In the genomic region with DNA sequence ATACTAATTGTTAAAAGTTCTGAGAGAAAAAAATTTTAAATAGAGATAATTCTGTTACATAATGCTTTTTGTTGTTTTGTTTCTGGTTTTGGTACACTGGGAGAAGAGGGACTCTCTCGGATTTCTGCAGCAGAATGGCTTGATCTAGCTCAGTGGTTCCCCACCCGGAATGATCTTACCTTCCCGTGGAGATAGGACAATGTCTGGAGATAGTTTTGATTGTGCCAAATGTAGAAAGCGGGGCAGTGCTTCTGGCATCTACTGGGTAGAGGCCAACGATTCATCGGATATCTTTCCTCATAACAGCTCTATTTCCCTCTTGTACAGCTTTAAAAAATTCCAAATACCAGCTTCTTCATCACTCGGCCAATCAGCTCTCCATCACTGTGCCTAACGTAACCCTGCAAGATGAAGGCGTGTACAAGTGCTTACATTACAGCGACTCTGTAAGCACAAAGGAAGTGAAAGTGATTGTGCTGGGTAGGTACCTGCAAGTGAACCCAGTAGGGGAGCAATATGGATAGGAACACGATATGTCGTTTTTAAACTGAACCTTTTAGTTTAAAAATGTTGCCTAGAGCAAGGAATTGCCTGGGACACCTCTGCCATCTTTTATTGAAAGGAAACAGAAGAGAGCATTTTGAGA, we compare ENCODE assay signal across 10 cellular contexts. TPM values are rescaled to one million over a fixed set of nuclear protein-coding genes. Genes with fewer than 3 reads are reported as not detected.
DNase-seq lines count a peak whose midpoint lies in the region; ATAC-seq and TF ChIP-seq lines count a peak whose summit lies in the region.
"Had no signal": no experiment of that assay in that cellular context is flagged by ENCODE, and none has a peak within 500 bp of the region (broad histone marks: within the 10 kb centered on the region; RNA-seq: fewer than 3 reads in every experiment).

No MANE protein-coding gene starts in this region.

- no peaks in the 10 kb centered on the region for H3K9me3 Mint-ChIP-seq in activated CD4-positive, alpha-beta T cell treated with anti-CD3 and anti-CD28 coated beads, Interleukin-2, amount 10 ng/mL, durations not matched to agents 24 days and 14 days
- no peaks in the 10 kb centered on the region for H3K9me3 Mint-ChIP-seq in T-helper 2 cell treated with Interferon-gamma antibody and Interleukin-4, amounts not matched to agents 5 μg/mL and 100 μg/mL, for 36 hours

- H3K36me3 ChIP-seq in neural cell (ENCODE audit: insufficient read depth, low read length) (no peaks in the 10 kb centered on the region), BE2C (no peaks in the 10 kb centered on the region)

- H3K27me3 ChIP-seq in neural cell (ENCODE audit: insufficient read depth, low read depth, low read length) (no peaks in the 10 kb centered on the region), BE2C (peaks cover 8% of the 10 kb centered on the region; the same call in 1 of the 2 replicates)

- ATAC-seq in HG02852 (IDR thresholded peaks at IDR 0.05; ENCODE audit: unreplicated experiment) (peak; percentile 57), HG02981 (IDR thresholded peaks at IDR 0.05; ENCODE audit: unreplicated experiment) (no peak), HG02759 (IDR thresholded peaks at IDR 0.05; ENCODE audit: unreplicated experiment) (no peak)

- TF ChIP-seq EP300 in neural cell (conservative IDR thresholded peaks at IDR 0.05; ENCODE audit: poor library complexity, severe bottlenecking), result no peak

- no peak overlapping the region for H2AFZ ChIP-seq in neural cell (ENCODE audit: low read depth, low read length)

- DNase-seq in activated CD4-positive, alpha-beta T cell treated with anti-CD3 and anti-CD28 coated beads, Interleukin-2, amount 10 ng/mL, durations not matched to agents 24 days and 14 days, result peak; percentile 72
- DNase-seq in activated CD4-positive, alpha-beta T cell treated with anti-CD3 and anti-CD28 coated beads, Interleukin-2, amount 50 U/mL, for 4 hours, result no peak
- DNase-seq in T-helper 2 cell treated with Interferon-gamma antibody and Interleukin-4, amounts not matched to agents 5 μg/mL and 100 μg/mL, for 36 hours (ENCODE audit: low spot score), result no peak
- no peak for DNase-seq in BE2C

- H3K27ac ChIP-seq in neural cell (ENCODE audit: low read length), result peak overlapping the region; percentile 42

- H4K20me1 ChIP-seq in neural cell (ENCODE audit: insufficient read depth), result no peaks in the 10 kb centered on the region

- peak overlapping the region; percentile 57 for H3K4me3 Mint-ChIP-seq in activated CD4-positive, alpha-beta T cell treated with anti-CD3 and anti-CD28 coated beads, Interleukin-2, amount 10 ng/mL, durations not matched to agents 24 days and 14 days
- H3K4me3 Mint-ChIP-seq in T-helper 2 cell treated with Interferon-gamma antibody and Interleukin-4, amounts not matched to agents 5 μg/mL and 100 μg/mL, for 36 hours, result peak overlapping the region; percentile 53

- no peak for TF ChIP-seq RAD21 in neural cell (conservative IDR thresholded peaks at IDR 0.05)

- no peaks in the 10 kb centered on the region for H3K79me2 ChIP-seq in neural cell (replicated peaks; ENCODE audit: insufficient read depth, low read length)

- no peak overlapping the region for H3K9ac ChIP-seq in neural cell (ENCODE audit: low read length)

- no peaks in the 10 kb centered on the region for H3F3A ChIP-seq in neural cell (ENCODE audit: insufficient read depth, low read length, poor library complexity, severe bottlenecking)

- H3K9me2 ChIP-seq in neural cell (ENCODE audit: insufficient read depth, low read length), result no peaks in the 10 kb centered on the region

- peaks cover 2% of the 10 kb centered on the region for H3K27me3 Mint-ChIP-seq in activated CD4-positive, alpha-beta T cell treated with anti-CD3 and anti-CD28 coated beads, Interleukin-2, amount 10 ng/mL, durations not matched to agents 24 days and 14 days
- H3K27me3 Mint-ChIP-seq in T-helper 2 cell treated with Interferon-gamma antibody and Interleukin-4, amounts not matched to agents 5 μg/mL and 100 μg/mL, for 36 hours (ENCODE audit: low read depth), result no peaks in the 10 kb centered on the region

- no peak overlapping the region for H3K4me3 ChIP-seq in neural cell (ENCODE audit: low read length)
- H3K4me3 ChIP-seq in BE2C (ENCODE audit: low read depth, low read length), result no peak overlapping the region

- H3K4me2 ChIP-seq in neural cell (ENCODE audit: low read length), result no peak overlapping the region

- peaks cover 34% of the 10 kb centered on the region for H3K4me1 Mint-ChIP-seq in activated CD4-positive, alpha-beta T cell treated with anti-CD3 and anti-CD28 coated beads, Interleukin-2, amount 10 ng/mL, durations not matched to agents 24 days and 14 days
- H3K4me1 Mint-ChIP-seq in T-helper 2 cell treated with Interferon-gamma antibody and Interleukin-4, amounts not matched to agents 5 μg/mL and 100 μg/mL, for 36 hours (ENCODE audit: low read depth), result peaks cover 21% of the 10 kb centered on the region

- H3K27ac Mint-ChIP-seq in activated CD4-positive, alpha-beta T cell treated with anti-CD3 and anti-CD28 coated beads, Interleukin-2, amount 10 ng/mL, durations not matched to agents 24 days and 14 days, result peak overlapping the region; percentile 42
- H3K27ac Mint-ChIP-seq in T-helper 2 cell treated with Interferon-gamma antibody and Interleukin-4, amounts not matched to agents 5 μg/mL and 100 μg/mL, for 36 hours, result peak overlapping the region; percentile 57

- no peaks in the 10 kb centered on the region for H3K36me3 Mint-ChIP-seq in activated CD4-positive, alpha-beta T cell treated with anti-CD3 and anti-CD28 coated beads, Interleukin-2, amount 10 ng/mL, durations not matched to agents 24 days and 14 days (ENCODE audit: low read depth)
- H3K36me3 Mint-ChIP-seq in T-helper 2 cell treated with Interferon-gamma antibody and Interleukin-4, amounts not matched to agents 5 μg/mL and 100 μg/mL, for 36 hours (ENCODE audit: low read depth), result no peaks in the 10 kb centered on the region

- intact Hi-C loops in activated CD4-positive, alpha-beta T cell treated with anti-CD3 and anti-CD28 coated beads, Interleukin-2, amount 10 ng/mL, durations not matched to agents 24 days and 14 days (cut with micrococcal nuclease), result loop anchor here (10.0 kb wide), 2 partner anchors 197 to 533 kb away; partner anchors contain the start of gene UBASH3B

- no peak for TF ChIP-seq CTCF in neural cell (IDR thresholded peaks at IDR 0.05; ENCODE audit: poor library complexity, severe bottlenecking)
- TF ChIP-seq CTCF in BE2C (IDR thresholded peaks at IDR 0.05; ENCODE audit: low read depth, low read length), result no peak

- no peaks in the 10 kb centered on the region for H3K9me3 ChIP-seq in neural cell (ENCODE audit: low read length)
- H3K9me3 ChIP-seq in BE2C, result no peaks in the 10 kb centered on the region

- no peaks in the 10 kb centered on the region for H3K4me1 ChIP-seq in BE2C

TF ChIP-seq in neural cell, 6 proteins besides CTCF, POLR2A, EP300 and RAD21:
- TF ChIP-seq POLR2AphosphoS5 (IDR thresholded peaks at IDR 0.05) (no peak), MXI1 (conservative IDR thresholded peaks at IDR 0.05; ENCODE audit: poor library complexity, severe bottlenecking) (no peak), TAF1 (IDR thresholded peaks at IDR 0.05; ENCODE audit: low read depth) (no peak), EZH2 (IDR thresholded peaks at IDR 0.05; ENCODE audit: borderline replicate concordance, insufficient read depth, low read length, poor library complexity, severe bottlenecking) (no peak), SMC3 (conservative IDR thresholded peaks at IDR 0.05; ENCODE audit: poor library complexity) (no peak)
- TF ChIP-seq, protein P1, sequence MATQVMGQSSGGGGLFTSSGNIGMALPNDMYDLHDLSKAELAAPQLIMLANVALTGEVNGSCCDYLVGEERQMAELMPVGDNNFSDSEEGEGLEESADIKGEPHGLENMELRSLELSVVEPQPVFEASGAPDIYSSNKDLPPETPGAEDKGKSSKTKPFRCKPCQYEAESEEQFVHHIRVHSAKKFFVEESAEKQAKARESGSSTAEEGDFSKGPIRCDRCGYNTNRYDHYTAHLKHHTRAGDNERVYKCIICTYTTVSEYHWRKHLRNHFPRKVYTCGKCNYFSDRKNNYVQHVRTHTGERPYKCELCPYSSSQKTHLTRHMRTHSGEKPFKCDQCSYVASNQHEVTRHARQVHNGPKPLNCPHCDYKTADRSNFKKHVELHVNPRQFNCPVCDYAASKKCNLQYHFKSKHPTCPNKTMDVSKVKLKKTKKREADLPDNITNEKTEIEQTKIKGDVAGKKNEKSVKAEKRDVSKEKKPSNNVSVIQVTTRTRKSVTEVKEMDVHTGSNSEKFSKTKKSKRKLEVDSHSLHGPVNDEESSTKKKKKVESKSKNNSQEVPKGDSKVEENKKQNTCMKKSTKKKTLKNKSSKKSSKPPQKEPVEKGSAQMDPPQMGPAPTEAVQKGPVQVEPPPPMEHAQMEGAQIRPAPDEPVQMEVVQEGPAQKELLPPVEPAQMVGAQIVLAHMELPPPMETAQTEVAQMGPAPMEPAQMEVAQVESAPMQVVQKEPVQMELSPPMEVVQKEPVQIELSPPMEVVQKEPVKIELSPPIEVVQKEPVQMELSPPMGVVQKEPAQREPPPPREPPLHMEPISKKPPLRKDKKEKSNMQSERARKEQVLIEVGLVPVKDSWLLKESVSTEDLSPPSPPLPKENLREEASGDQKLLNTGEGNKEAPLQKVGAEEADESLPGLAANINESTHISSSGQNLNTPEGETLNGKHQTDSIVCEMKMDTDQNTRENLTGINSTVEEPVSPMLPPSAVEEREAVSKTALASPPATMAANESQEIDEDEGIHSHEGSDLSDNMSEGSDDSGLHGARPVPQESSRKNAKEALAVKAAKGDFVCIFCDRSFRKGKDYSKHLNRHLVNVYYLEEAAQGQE (IDR thresholded peaks at IDR 0.05; ENCODE audit: borderline replicate concordance), result no peak
TF ChIP-seq in neural cell: peak in this region for 0.

RNA-seq across cellular contexts. Expression of gene CRTAM, which starts 13.2 kb away (rescaled TPM):
- 3.8 and 4.2 TPM in 2 replicates for total RNA-seq in activated CD4-positive, alpha-beta T cell treated with anti-CD3 and anti-CD28 coated beads, Interleukin-2, amount 10 ng/mL, durations not matched to agents 24 days and 14 days
- not detected in 2 replicates for polyA plus RNA-seq in neural cell
- polyA minus RNA-seq in neural cell, result not detected in 2 replicates
- polyA plus RNA-seq in BE2C (2012; ENCODE audit: insufficient read depth, insufficient read length, low read depth), result not detected
- total RNA-seq: HT1080, myocyte had no signal

RNA-seq across cellular contexts. Expression of gene JHY, which starts 31.1 kb away (rescaled TPM):
- total RNA-seq in activated CD4-positive, alpha-beta T cell treated with anti-CD3 and anti-CD28 coated beads, Interleukin-2, amount 10 ng/mL, durations not matched to agents 24 days and 14 days, result 0.95 and 1.1 TPM in 2 replicates
- 0.37 and 1.0 TPM in 2 replicates for polyA plus RNA-seq in neural cell
- polyA minus RNA-seq in neural cell, result 1.5 and 1.7 TPM in 2 replicates
- polyA plus RNA-seq in BE2C (2012; ENCODE audit: insufficient read depth, insufficient read length, low read depth), result not detected
